10 cellular contexts compared by ENCODE assay signal in the genomic region with DNA sequence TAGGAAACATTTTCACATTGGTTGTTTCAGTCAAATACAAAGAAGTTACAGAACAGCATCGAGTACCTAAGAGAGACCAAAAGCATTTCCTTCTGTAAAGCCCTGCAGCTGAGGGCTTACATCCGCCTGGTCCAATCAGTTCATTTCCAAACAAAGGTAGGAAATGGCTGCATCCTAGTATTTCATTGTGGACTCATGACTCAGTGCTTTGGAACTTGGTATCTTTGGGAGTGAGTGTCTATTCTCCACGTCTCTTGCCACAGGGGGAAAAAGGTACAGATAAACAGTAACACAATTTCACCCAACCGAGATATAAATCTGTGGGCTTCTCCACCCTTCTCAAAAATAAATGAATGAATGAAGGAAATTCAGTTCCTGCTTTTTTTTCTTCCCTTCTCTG.
DNase-seq lines count a peak whose midpoint lies in the region; ATAC-seq and TF ChIP-seq lines count a peak whose summit lies in the region.
"Had no signal": no experiment of that assay in that cellular context is flagged by ENCODE, and none has a peak within 500 bp of the region (broad histone marks: within the 10 kb centered on the region; RNA-seq: fewer than 3 reads in every experiment).

No MANE protein-coding gene starts in this region.

- TF ChIP-seq POLR2A in IMR-90 (IDR thresholded peaks at IDR 0.05; ENCODE audit: low read depth, low read length), result no peak
- TF ChIP-seq POLR2A in stomach (IDR thresholded peaks at IDR 0.05), result no peak

- in situ Hi-C loops in IMR-90 (cut with MboI; ENCODE audit: low sequenced_read_pairs) (no loop called here), astrocyte of the spinal cord (cut with HindIII; ENCODE audit: low sequenced_read_pairs) (no loop called here)

- no peak overlapping the region for H3K27ac ChIP-seq in IMR-90 (ENCODE audit: insufficient read depth, low read length)
- H3K27ac ChIP-seq in stomach, result peak overlapping the region in 3 of 5 donors; percentile 23 to 54 (median 46)
- no peak overlapping the region for H3K27ac ChIP-seq in substantia nigra (ENCODE audit: low read depth, low read length, poor library complexity, severe bottlenecking)

- H3K56ac ChIP-seq in IMR-90 (ENCODE audit: extremely low read depth, insufficient read depth, low read length), result no peak overlapping the region

- no peak overlapping the region for H2BK20ac ChIP-seq in IMR-90 (ENCODE audit: low read depth, low read length)

- DNase-seq in IMR-90 (peak; percentile 58), astrocyte of the spinal cord (ENCODE audit: low read depth, low spot score) (peak; percentile 45), kidney glomerular epithelial cell (lab: John Stamatoyannopoulos, UW) (peak; percentile 79), stomach (no peak), substantia nigra (lab: John Stamatoyannopoulos, UW) (no peak), NOMO-1 treated with DMSO at 0.1 percent for 48 hours (lab: John Stamatoyannopoulos, UW; ENCODE audit: unreplicated experiment) (no peak)
- DNase-seq: activated CD4-positive, alpha-beta T cell treated with anti-CD3 and anti-CD28 coated beads for 1 hour; activated naive CD8-positive, alpha-beta T cell treated with anti-CD3 and anti-CD28 coated beads, Interleukin-2, amount 50 U/mL, for 24 hours; NCI-H2171 treated with DMSO at 0.1 percent for 48 hours had no signal

- no peak overlapping the region for H4K91ac ChIP-seq in IMR-90 (ENCODE audit: insufficient read depth, low read depth, low read length)

- ATAC-seq in IMR-90 (ENCODE audit: low read depth) (peak; percentile 40), GM18873 (IDR thresholded peaks at IDR 0.05; ENCODE audit: low FRiP score, unreplicated experiment) (no peak)
- ATAC-seq: activated naive CD8-positive, alpha-beta T cell treated with anti-CD3 and anti-CD28 coated beads, Interleukin-2, amount 50 U/mL, for 24 hours had no signal

- CTCF ChIA-PET in IMR-90 (lab: Yijun Ruan, JAX), result no interaction called here

- no peaks in the 10 kb centered on the region for H3K79me1 ChIP-seq in IMR-90 (ENCODE audit: low read depth in 1 of 2, low read length in 2 of 2)

- no peak overlapping the region for H3K4me3 ChIP-seq in IMR-90 (ENCODE audit: insufficient read depth, low read depth, low read length)
- no peak overlapping the region for H3K4me3 ChIP-seq in astrocyte of the spinal cord (ENCODE audit: low read depth, low read length)
- H3K4me3 ChIP-seq in stomach, result no peak overlapping the region

- H3K4me2 ChIP-seq in IMR-90 (ENCODE audit: low read depth, low read length), result no peak overlapping the region

- H2BK15ac ChIP-seq in IMR-90 (ENCODE audit: low read depth, low read length), result no peak overlapping the region

- no peak overlapping the region for H2AK5ac ChIP-seq in IMR-90 (ENCODE audit: low read depth, low read length)

- H4K20me1 ChIP-seq in IMR-90 (ENCODE audit: insufficient read depth, low read length), result no peaks in the 10 kb centered on the region

- no peaks in the 10 kb centered on the region for H3K9me3 ChIP-seq in IMR-90 (ENCODE audit: control insufficient read depth, insufficient read depth, low read length)
- no peaks in the 10 kb centered on the region for H3K9me3 ChIP-seq in stomach

- no peak overlapping the region for H2BK120ac ChIP-seq in IMR-90 (ENCODE audit: low read depth, low read length)

- no peak for TF ChIP-seq CTCF in IMR-90 (conservative IDR thresholded peaks at IDR 0.05; ENCODE audit: low read depth, low read length)
- no peak for TF ChIP-seq CTCF in astrocyte of the spinal cord (IDR thresholded peaks at IDR 0.05; ENCODE audit: low read depth, low read length)
- no peak for TF ChIP-seq CTCF in stomach (IDR thresholded peaks at IDR 0.05)

- H2AK9ac ChIP-seq in IMR-90 (replicated peaks; ENCODE audit: low read depth, low read length, poor library complexity), result no peak overlapping the region

- no TSS peak for BruUV-seq in IMR-90 (replicated peaks; lab: Mats Ljungman, UMichigan)

- H2AFZ ChIP-seq in IMR-90 (replicated peaks; ENCODE audit: low read length, poor library complexity), result no peak overlapping the region

- TF ChIP-seq EP300 in stomach (IDR thresholded peaks at IDR 0.05), result no peak

- H4K8ac ChIP-seq in IMR-90 (ENCODE audit: low read depth in 2 of 2, low read length in 2 of 2), result no peak overlapping the region

- H3K23ac ChIP-seq in IMR-90 (ENCODE audit: low read depth, low read length), result no peak overlapping the region

- no peaks in the 10 kb centered on the region for H3K36me3 ChIP-seq in IMR-90 (ENCODE audit: control insufficient read depth, insufficient read depth, low read length)
- no peaks in the 10 kb centered on the region for H3K36me3 ChIP-seq in stomach

- no peaks in the 10 kb centered on the region for H3K9me1 ChIP-seq in IMR-90 (ENCODE audit: insufficient read depth, low read length)

- POLR2A ChIA-PET in IMR-90 (lab: Charles Lee; ENCODE audit: unreplicated experiment), result no interaction called here

- no peak overlapping the region for H3K9ac ChIP-seq in IMR-90 (ENCODE audit: low read depth, low read length)

- intact Hi-C loops in IMR-90 (cut with micrococcal nuclease), result no loop called here
- intact Hi-C loops in stomach (cut with DNase I; ENCODE audit: low total_unique reads), result no loop called here

- no CpG with 5 or more reads among the region's 4 CpGs for WGBS in IMR-90 (ENCODE audit: extremely low coverage in 2 of 2, insufficient read length in 1 of 2), 2 experiments
- WGBS in stomach, 5 donors, result 27 to 40% (median 29%) methylated on average over 4 of the region's 4 CpGs

- no peak overlapping the region for H3K4ac ChIP-seq in IMR-90 (ENCODE audit: low read depth, low read length)

- H3K27me3 ChIP-seq in IMR-90 (ENCODE audit: control insufficient read depth, insufficient read depth, low read length) (no peaks in the 10 kb centered on the region; the same call in 1 of the 2 replicates), stomach (no peaks in the 10 kb centered on the region)

- H3K18ac ChIP-seq in IMR-90 (ENCODE audit: low read depth, low read length), result no peak overlapping the region

- H4K5ac ChIP-seq in IMR-90 (ENCODE audit: low read depth, low read length), result no peak overlapping the region

- H3K4me1 ChIP-seq in IMR-90 (ENCODE audit: control insufficient read depth, insufficient read depth, low read length) (peaks cover 5% of the 10 kb centered on the region; the same call in 1 of the 2 replicates), stomach (peaks cover 0 to 84% (median 56%) of the 10 kb centered on the region in 4 donors)

- H3K14ac ChIP-seq in IMR-90 (replicated peaks; ENCODE audit: low read depth, low read length), result no peak overlapping the region

- dilution Hi-C loops in IMR-90 (cut with HindIII; ENCODE audit: low sequenced_read_pairs, unreplicated experiment), result no loop called here

- no peak overlapping the region for H2BK5ac ChIP-seq in IMR-90 (ENCODE audit: low read depth, low read length, poor library complexity, severe bottlenecking)

- no peak for TF ChIP-seq RAD21 in IMR-90 (IDR thresholded peaks at IDR 0.05; ENCODE audit: low read length)

TF ChIP-seq in IMR-90, 13 proteins besides CTCF, POLR2A, EP300 and RAD21:
- no peak for TF ChIP-seq RCOR1 (IDR thresholded peaks at IDR 0.05; ENCODE audit: insufficient replicate concordance, low read length)

Comparison
In these comparisons a context has a peak if more than half of its experiments do, and no peak if none do; other contexts are left out.
1. DNase-seq: peak in IMR-90 (single experiment), astrocyte of the spinal cord (single experiment) and kidney glomerular epithelial cell (single experiment); none in stomach (single experiment), substantia nigra (0 of 49) and NOMO-1 treated with DMSO at 0.1 percent for 48 hours (single experiment).
2. H3K27ac ChIP-seq: peak in stomach (3 of 5); none in IMR-90 (single experiment) and substantia nigra (single experiment).